8 cellular contexts compared by ENCODE assay signal in genomic region chr19:4338441-4339350, GRCh38. TPM values are rescaled to one million over a fixed set of nuclear protein-coding genes. Genes with fewer than 3 reads are reported as not detected.
A peak's percentile ranks its signal among the peaks of the same experiment; 100 is the strongest.
DNase-seq lines count a peak whose midpoint lies in the region; ATAC-seq and TF ChIP-seq lines count a peak whose summit lies in the region.

STAP2 (minus strand) TSS chr19:4338827; CDS start chr19:4338753, 74 bp downstream.

- H3K4me3 ChIP-seq in Panc1 (ENCODE audit: low read depth in 2 of 2, low read length in 2 of 2) (peak within 1 kb of the TSS; percentile 38 to 67), colonic mucosa (peak within 1 kb of the TSS; percentile 48), lung (peak within 1 kb of the TSS; percentile 39), tibial nerve (peak within 1 kb of the TSS; percentile 18 to 53 (median 36)), SK-N-SH (ENCODE audit: low read depth in 2 of 2, low read length in 1 of 2) (no peak within 1 kb of the TSS)

- ATAC-seq in Panc1 (no peak), lung (ENCODE audit: insufficient read depth, low FRiP score) (no peak), HG03039 (IDR thresholded peaks at IDR 0.05; ENCODE audit: unreplicated experiment) (no peak)

- no peaks in the 10 kb centered on the region for H4K20me1 ChIP-seq in SK-N-SH (ENCODE audit: insufficient read depth)

- in situ Hi-C loops in Panc1 (cut with HindIII; ENCODE audit: low pct_unique_long_range_greater_than_20kb, low sequenced_read_pairs), result no loop called here

- H2AFZ ChIP-seq in SK-N-SH (ENCODE audit: low read depth), result no peak within 1 kb of the TSS

- H3K36me3 ChIP-seq in ES-I3 (ENCODE audit: insufficient read depth, low read length) (no peaks in the 10 kb centered on the region), Panc1 (ENCODE audit: control insufficient read depth, insufficient read depth, low read length) (no peaks in the 10 kb centered on the region), colonic mucosa (no peaks in the 10 kb centered on the region), lung (ENCODE audit: control insufficient read depth in 2 of 2, insufficient read depth in 2 of 2, low read length in 2 of 2) (no peaks in the 10 kb centered on the region), tibial nerve (no peaks in the 10 kb centered on the region), SK-N-SH (replicated peaks in 1 of 2; ENCODE audit: control insufficient read depth in 1 of 2, insufficient read depth in 2 of 2, low read length in 1 of 2) (no peaks in the 10 kb centered on the region)

- no peak for TF ChIP-seq POLR2A in tibial nerve (IDR thresholded peaks at IDR 0.05)

- no TSS peak for BruUV-seq in Panc1 (replicated peaks; lab: Mats Ljungman, UMichigan)

- no peaks in the 10 kb centered on the region for H3K9me3 ChIP-seq in ES-I3 (ENCODE audit: control insufficient read depth, insufficient read depth, low read length)
- no peaks in the 10 kb centered on the region for H3K9me3 ChIP-seq in Panc1 (ENCODE audit: control insufficient read depth, insufficient read depth, low read depth, low read length)
- no peaks in the 10 kb centered on the region for H3K9me3 ChIP-seq in colonic mucosa
- no peaks in the 10 kb centered on the region for H3K9me3 ChIP-seq in lung (ENCODE audit: control insufficient read depth in 2 of 2, insufficient read depth in 1 of 2, low read length in 1 of 2)
- no peaks in the 10 kb centered on the region for H3K9me3 ChIP-seq in tibial nerve
- no peaks in the 10 kb centered on the region for H3K9me3 ChIP-seq in SK-N-SH

- H3K4me1 ChIP-seq in ES-I3 (ENCODE audit: insufficient read depth, low read length) (no peaks in the 10 kb centered on the region), Panc1 (ENCODE audit: control insufficient read depth, insufficient read depth, low read length) (peaks cover 4% of the 10 kb centered on the region), colonic mucosa (peaks cover 11% of the 10 kb centered on the region), lung (ENCODE audit: control insufficient read depth in 2 of 2, insufficient read depth in 2 of 2, low read length in 2 of 2) (peaks cover 0 to 7% of the 10 kb centered on the region in 2 donors), tibial nerve (peaks cover 0 to 21% (median 5%) of the 10 kb centered on the region in 4 donors), SK-N-SH (ENCODE audit: control insufficient read depth in 1 of 2, insufficient read depth in 2 of 2, low read depth in 1 of 2, low read length in 1 of 2) (peaks cover 0 to 5% of the 10 kb centered on the region in 2 experiments; a peak in 1 of 4 replicates)

- H3K79me2 ChIP-seq in SK-N-SH (ENCODE audit: insufficient read depth), result no peaks in the 10 kb centered on the region

- H3K4me2 ChIP-seq in SK-N-SH, result no peak within 1 kb of the TSS

- no peaks in the 10 kb centered on the region for H3K27me3 ChIP-seq in Panc1 (ENCODE audit: control insufficient read depth, insufficient read depth, low read length)
- no peaks in the 10 kb centered on the region for H3K27me3 ChIP-seq in colonic mucosa
- no peaks in the 10 kb centered on the region for H3K27me3 ChIP-seq in lung (ENCODE audit: control insufficient read depth, insufficient read depth)
- H3K27me3 ChIP-seq in tibial nerve, result no peaks in the 10 kb centered on the region
- H3K27me3 ChIP-seq in SK-N-SH (ENCODE audit: insufficient read depth), result no peaks in the 10 kb centered on the region

- H3K9me2 ChIP-seq in SK-N-SH, result no peaks in the 10 kb centered on the region

- DNase-seq in Panc1 (ENCODE audit: low read depth, low spot score) (no peak), colonic mucosa (peak; percentile 91), lung (ENCODE audit: low spot score) (peak; percentile 53), tibial nerve (ENCODE audit: low spot score in 2 of 2) (no peak), AG08395 (ENCODE audit: low spot score) (no peak), SK-N-SH (no peak)

- no peaks in the 10 kb centered on the region for H3F3A ChIP-seq in SK-N-SH (replicated peaks; ENCODE audit: insufficient read depth)

- H3K9ac ChIP-seq in ES-I3 (ENCODE audit: low read depth, low read length) (peak within 1 kb of the TSS; percentile 47), colonic mucosa (ENCODE audit: low read depth in 2 of 2, low read length in 2 of 2) (peak within 1 kb of the TSS; percentile 77 to 98), SK-N-SH (no peak within 1 kb of the TSS)

- no peak for TF ChIP-seq CTCF in Panc1 (IDR thresholded peaks at IDR 0.05)
- TF ChIP-seq CTCF in colonic mucosa (IDR thresholded peaks at IDR 0.05), result no peak
- no peak for TF ChIP-seq CTCF in lung (IDR thresholded peaks at IDR 0.05; ENCODE audit: control extremely low read depth, extremely low read depth)
- no peak for TF ChIP-seq CTCF in tibial nerve (IDR thresholded peaks at IDR 0.05)
- no peak for TF ChIP-seq CTCF in SK-N-SH (IDR thresholded peaks at IDR 0.05)

- CTCF ChIA-PET in Panc1 (lab: Charles Lee) (interaction anchor here (0.6 to 1.5 kb wide), 2 partner anchors 13 to 72 kb away, joined by 5 to 11 read pairs; no protein-coding TSS in a partner anchor), SK-N-SH (lab: Yijun Ruan, JAX) (interaction anchor here (0.6 to 2.0 kb wide), 4 partner anchors 14 to 270 kb away, joined by 3 to 9 read pairs (median 4); no protein-coding TSS in a partner anchor)

- intact Hi-C loops in Panc1 (cut with micrococcal nuclease; ENCODE audit: unreplicated experiment), result no loop called here
- intact Hi-C loops in colonic mucosa (cut with DNase I), result no loop called here

- TF ChIP-seq EP300 in tibial nerve (IDR thresholded peaks at IDR 0.05) (no peak), SK-N-SH (IDR thresholded peaks at IDR 0.05; ENCODE audit: borderline replicate concordance in 1 of 2, low read depth in 1 of 2, low read length in 1 of 2) (no peak)

- POLR2A ChIA-PET in Panc1 (lab: Charles Lee) (no interaction called here), SK-N-SH (lab: Yijun Ruan, JAX) (no interaction called here)

- no peak for TF ChIP-seq RAD21 in SK-N-SH (IDR thresholded peaks at IDR 0.05; ENCODE audit: low read length)

- H3K27ac ChIP-seq in Panc1 (ENCODE audit: low read length) (peak within 1 kb of the TSS; percentile 72; the same call in 1 of the 2 replicates), colonic mucosa (peak within 1 kb of the TSS; percentile 88), lung (ENCODE audit: low read depth in 1 of 2, low read length in 1 of 2) (peak within 1 kb of the TSS in 1 of 2 donors; percentile 76), tibial nerve (peak within 1 kb of the TSS in 3 of 4 donors; percentile 3 to 75 (median 72)), SK-N-SH (ENCODE audit: low read depth in 2 of 2, low read length in 1 of 2) (no peak within 1 kb of the TSS)

- 37 to 48% methylated on average over 26 to 27 of the region's 27 CpGs for WGBS in lung, 2 donors
- WGBS in tibial nerve, 2 donors, result 52 to 56% methylated on average over 21 to 24 of the region's 27 CpGs
- WGBS in SK-N-SH (ENCODE audit: low lambda C conversion rate), result 87% methylated on average over 22 of the region's 27 CpGs

TF ChIP-seq in SK-N-SH, 30 proteins besides CTCF, POLR2A, EP300 and RAD21:
- no peak for TF ChIP-seq GATA2 (CRISPR knock-in tag; IDR thresholded peaks at IDR 0.05)
- TF ChIP-seq ZBTB33 (IDR thresholded peaks at IDR 0.05; ENCODE audit: borderline replicate concordance, low read depth), result no peak
- TF ChIP-seq CHD2 (IDR thresholded peaks at IDR 0.05; ENCODE audit: low read length, partially characterized antibody), result no peak

RNA-seq across cellular contexts. Expression of gene STAP2, which starts in this region (rescaled TPM):
- total RNA-seq in Panc1 (2021; ENCODE audit: unreplicated experiment), result 10.0 TPM
- 21.6 TPM for polyA plus RNA-seq in Panc1 (2012; ENCODE audit: insufficient read length)
- total RNA-seq in colonic mucosa, result 100 to 1,000 TPM; 197 to 218 TPM
- 10 to 100 TPM; 24.4 to 30.0 TPM for total RNA-seq in lung
- polyA plus RNA-seq in lung, result 10 to 100 TPM; 24.6 to 32.6 TPM
- 1 to 10 TPM in 3 of 4 donors, not detected in 1; 3.1 to 6.0 (median 4.8) TPM for total RNA-seq in tibial nerve
- polyA plus RNA-seq in SK-N-SH (2012; rRNA removed), result 6.0 and 7.6 TPM in 2 replicates
- 2.8 and 2.9 TPM in 2 replicates for polyA plus RNA-seq in SK-N-SH (2012; cell fraction: cytosol; rRNA removed)
- polyA plus RNA-seq in SK-N-SH (2012; cell fraction: nucleus; rRNA removed), result 5.6 and 6.1 TPM in 2 replicates

Comparison
In these comparisons a context has a peak if more than half of its experiments do, and no peak if none do; other contexts are left out.
1. RNA of gene STAP2 (total RNA-seq): 197 to 218 TPM in colonic mucosa; 24.4 to 30.0 TPM in lung, 10.0 TPM in Panc1 (single experiment) and 3.1 to 6.0 TPM in tibial nerve; every median in the first group is over 4 times any median in the second.
2. DNase-seq: peak in colonic mucosa (single experiment) and lung (single experiment); none in Panc1 (single experiment), tibial nerve (0 of 2), AG08395 (single experiment) and SK-N-SH (single experiment).
3. H3K27ac ChIP-seq: peak in Panc1 (single experiment), colonic mucosa (single experiment) and tibial nerve (3 of 4); none in SK-N-SH (0 of 2).
4. H3K4me3 ChIP-seq: peak in Panc1 (2 of 2), colonic mucosa (single experiment), lung (single experiment) and tibial nerve (4 of 4); none in SK-N-SH (0 of 2).